ENCODE assay signal across 8 cellular contexts in the genomic region with DNA sequence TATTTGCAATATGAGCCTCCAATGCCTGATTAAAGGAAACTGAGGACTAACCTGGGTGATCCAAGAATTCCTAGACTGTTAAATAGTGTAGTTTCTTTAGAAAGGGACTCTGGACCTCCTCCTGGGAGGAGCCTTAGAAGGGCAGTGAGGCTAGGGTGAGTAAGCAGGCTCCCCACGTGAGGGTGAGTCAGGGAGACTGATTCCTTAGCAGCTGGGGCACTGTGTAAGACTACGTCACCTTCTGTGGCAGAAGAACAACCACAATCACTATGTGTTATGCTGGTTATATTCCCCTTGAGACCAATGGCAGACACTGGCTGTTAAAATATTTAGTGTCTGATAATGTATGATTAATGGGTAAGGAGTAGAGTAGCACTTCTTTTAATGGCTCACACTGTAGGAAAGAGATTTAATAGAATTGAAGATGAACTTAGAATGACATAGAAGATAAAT. TPM values are rescaled to one million over a fixed set of nuclear protein-coding genes. Genes with fewer than 3 reads are reported as not detected.
DNase-seq lines count a peak whose midpoint lies in the region; ATAC-seq and TF ChIP-seq lines count a peak whose summit lies in the region.

No MANE protein-coding gene starts in this region.

- H3K27me3 ChIP-seq in SJSA1 (replicated peaks): no peaks in the 10 kb centered on the region
- no peaks in the 10 kb centered on the region for H3K27me3 ChIP-seq in neural progenitor cell

- ATAC-seq in GM18861 (IDR thresholded peaks at IDR 0.05; ENCODE audit: unreplicated experiment) (peak; percentile 97), HG03097 (IDR thresholded peaks at IDR 0.05; ENCODE audit: low FRiP score, unreplicated experiment) (peak; percentile 87), sciatic nerve (peak; percentile 85)

- TF ChIP-seq CTCF in epithelial cell of esophagus (IDR thresholded peaks at IDR 0.05; ENCODE audit: insufficient read depth, low read depth, low read length, missing control alignments) (no peak), neural progenitor cell (IDR thresholded peaks at IDR 0.05) (no peak)

- no peaks in the 10 kb centered on the region for H3K79me2 ChIP-seq in neural progenitor cell (ENCODE audit: low read depth)

- DNase-seq in ACHN: peak; percentile 100
- DNase-seq in SJSA1 (ENCODE audit: low read depth in 1 of 2, low spot score in 2 of 2): peak; percentile 86 to 94
- DNase-seq in epithelial cell of esophagus (ENCODE audit: low read depth): peak; percentile 99
- no peak for DNase-seq in sciatic nerve (ENCODE audit: low spot score)
- DNase-seq in DMS153 treated with DMSO at 0.1 percent for 48 hours (lab: John Stamatoyannopoulos, UW; ENCODE audit: unreplicated experiment): no peak
- DNase-seq in neural progenitor cell (ENCODE audit: low spot score): no peak

- intact Hi-C loops in sciatic nerve (cut with DNase I): no loop called here

- peaks cover 7% of the 10 kb centered on the region for H3F3A ChIP-seq in neural progenitor cell (ENCODE audit: low read depth)

- peaks cover 21% of the 10 kb centered on the region for H3K4me1 Mint-ChIP-seq in neural progenitor cell

- peaks cover 2% of the 10 kb centered on the region for H3K9me3 Mint-ChIP-seq in neural progenitor cell

- H3K27ac ChIP-seq in SJSA1 (peak overlapping the region; percentile 83), neural progenitor cell (no peak overlapping the region)

- no peak overlapping the region for H3K9ac ChIP-seq in neural progenitor cell

- H3K9me3 ChIP-seq in SJSA1 (replicated peaks) (no peaks in the 10 kb centered on the region), neural progenitor cell (ENCODE audit: low read depth) (no peaks in the 10 kb centered on the region)

- in situ Hi-C loops in ACHN (cut with HindIII; ENCODE audit: low pct_ligation_motif_present, low pct_unique_long_range_greater_than_20kb, low sequenced_read_pairs): no loop called here

- H3K36me3 ChIP-seq in SJSA1 (no peaks in the 10 kb centered on the region), neural progenitor cell (no peaks in the 10 kb centered on the region)

- H4K20me1 ChIP-seq in neural progenitor cell (ENCODE audit: low read depth): no peaks in the 10 kb centered on the region

- no peak overlapping the region for H2AFZ ChIP-seq in neural progenitor cell (replicated peaks)

- H3K27ac Mint-ChIP-seq in neural progenitor cell: no peak overlapping the region

- no peak overlapping the region for H3K4me3 Mint-ChIP-seq in neural progenitor cell

- H3K4me1 ChIP-seq in SJSA1 (replicated peaks) (peaks cover 43% of the 10 kb centered on the region), neural progenitor cell (peaks cover 14% of the 10 kb centered on the region)

- H3K4me2 ChIP-seq in neural progenitor cell: no peak overlapping the region

- H3K27me3 Mint-ChIP-seq in neural progenitor cell (ENCODE audit: insufficient read depth, low read depth): peaks cover 2% of the 10 kb centered on the region

- no peak overlapping the region for H3K4me3 ChIP-seq in SJSA1
- H3K4me3 ChIP-seq in epithelial cell of esophagus (ENCODE audit: low read length): no peak overlapping the region
- H3K4me3 ChIP-seq in neural progenitor cell: no peak overlapping the region

- no peaks in the 10 kb centered on the region for H3K36me3 Mint-ChIP-seq in neural progenitor cell

RNA-seq across cellular contexts. Expression of a gene that starts 53.3 kb away (rescaled TPM):
- 1.00 and 1.3 TPM in 2 replicates for total RNA-seq in SJSA1 (2014; rRNA removed; shearing (Covaris generic))
- 3.8 TPM for total RNA-seq in sciatic nerve
- 8.9 and 16.1 TPM in 2 replicates for total RNA-seq in neural progenitor cell (ENCODE audit: low replicate concordance)

RNA-seq across cellular contexts. Expression of a gene that starts 56.9 kb away (rescaled TPM):
- total RNA-seq in SJSA1 (2014; rRNA removed; shearing (Covaris generic)): 3.7 and 6.9 TPM in 2 replicates
- total RNA-seq in sciatic nerve (7.7 TPM), neural progenitor cell (ENCODE audit: low replicate concordance) (5.9 and 6.4 TPM in 2 replicates)

Comparison
In these comparisons a context has a peak if more than half of its experiments do, and no peak if none do; other contexts are left out.
1. DNase-seq: peak in ACHN (single experiment), SJSA1 (2 of 2) and epithelial cell of esophagus (single experiment); none in sciatic nerve (single experiment), DMS153 treated with DMSO at 0.1 percent for 48 hours (single experiment) and neural progenitor cell (single experiment).
2. Peak in every context shown above with its lines, with median percentiles within 50 percentile points of each other: ATAC-seq.